ENCODE assay signal across 9 cellular contexts in the genomic region with DNA sequence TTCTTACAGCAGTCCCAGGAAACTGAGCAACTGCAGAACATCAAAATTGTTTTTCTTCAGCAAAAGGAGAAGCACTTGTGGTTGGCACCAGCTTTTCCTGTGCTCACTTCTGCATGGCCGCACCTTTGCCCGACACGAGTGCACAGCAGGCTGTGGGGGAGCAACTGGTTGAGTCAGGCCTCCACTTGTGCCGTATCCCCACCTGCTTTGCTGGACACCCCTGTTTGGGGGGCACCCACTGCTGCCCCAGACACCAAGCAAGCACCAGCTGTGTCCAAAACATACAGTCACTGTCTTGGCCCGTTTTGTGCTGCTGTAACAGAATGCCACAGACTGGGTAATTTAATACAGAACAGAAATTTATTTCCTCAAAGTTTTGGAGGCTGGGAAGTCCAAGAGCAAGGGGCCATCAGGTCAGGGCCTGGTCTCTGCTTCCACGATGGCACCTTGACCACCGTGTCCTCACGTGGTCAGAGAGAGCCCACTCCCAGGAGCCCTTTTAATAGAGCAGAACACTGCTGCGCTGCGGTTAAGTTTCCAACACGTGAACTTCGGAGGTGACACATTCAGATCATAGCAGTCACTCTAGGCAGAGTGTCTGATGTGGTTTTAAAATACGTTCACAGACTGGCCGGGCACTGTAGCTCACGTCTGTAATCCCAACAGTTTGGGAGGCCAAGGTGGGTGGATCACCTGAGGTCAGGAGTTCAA. TPM values are rescaled to one million over a fixed set of nuclear protein-coding genes. Genes with fewer than 3 reads are reported as not detected.
DNase-seq lines count a peak whose midpoint lies in the region; ATAC-seq and TF ChIP-seq lines count a peak whose summit lies in the region.
"Had no signal": no experiment of that assay in that cellular context is flagged by ENCODE, and none has a peak within 500 bp of the region (broad histone marks: within the 10 kb centered on the region; RNA-seq: fewer than 3 reads in every experiment).

No MANE protein-coding gene starts in this region.

- H3K9me3 Mint-ChIP-seq in CD4-positive, alpha-beta T cell, result no peaks in the 10 kb centered on the region

- H3K27ac Mint-ChIP-seq in CD4-positive, alpha-beta T cell, result peak overlapping the region; percentile 100

- POLR2A ChIA-PET in CD4-positive, alpha-beta T cell (lab: Charles Lee), result interaction anchor here (0.9 to 8.9 kb wide), 17 partner anchors 9 to 443 kb away, joined by 3 to 449 read pairs (median 5); a partner anchor contains a TSS

- peaks cover 62% of the 10 kb centered on the region for H3K4me1 Mint-ChIP-seq in CD4-positive, alpha-beta T cell (ENCODE audit: low read depth)

- peak; percentile 66 to 83 (median 74) for DNase-seq in CD4-positive, alpha-beta T cell
- DNase-seq in MM.1S (no peak), ecto neural progenitor cell (ENCODE audit: low spot score) (no peak)
- DNase-seq in activated CD8-positive, alpha-beta memory T cell treated with anti-CD3 and anti-CD28 coated beads for 4 hours (ENCODE audit: low read depth in 2 of 2), result peak; percentile 53 to 67

- peak overlapping the region; percentile 88 for H3K4me3 Mint-ChIP-seq in CD4-positive, alpha-beta T cell

- H3K27me3 ChIP-seq in CD4-positive, alpha-beta T cell (ENCODE audit: control insufficient read depth, insufficient read depth, low read length), result no peaks in the 10 kb centered on the region
- H3K27me3 ChIP-seq in MM.1S (replicated peaks; ENCODE audit: insufficient read depth, low read length) (no peaks in the 10 kb centered on the region), mucosa of rectum (ENCODE audit: control insufficient read depth in 2 of 2, insufficient read depth in 2 of 2, low read length in 2 of 2) (no peaks in the 10 kb centered on the region)

- TF ChIP-seq CTCF in CD4-positive, alpha-beta T cell (IDR thresholded peaks at IDR 0.05), result no peak
- no peak for TF ChIP-seq CTCF in MM.1S (IDR thresholded peaks at IDR 0.05; ENCODE audit: low read length)

- no peak overlapping the region for H3K4me3 ChIP-seq in MM.1S (ENCODE audit: low read length)
- H3K4me3 ChIP-seq in mucosa of rectum (ENCODE audit: low read length in 2 of 2), result no peak overlapping the region
- H3K4me3 ChIP-seq: prostate gland had no signal

- H4K20me1 ChIP-seq in MM.1S (ENCODE audit: insufficient read depth, low read length), result no peaks in the 10 kb centered on the region

- H3K9me2 ChIP-seq in MM.1S (replicated peaks; ENCODE audit: insufficient read depth, low read length), result no peaks in the 10 kb centered on the region

- peaks cover 31% of the 10 kb centered on the region for H3K36me3 Mint-ChIP-seq in CD4-positive, alpha-beta T cell (ENCODE audit: low read depth)

- peak; percentile 57 for ATAC-seq in CD4-positive, alpha-beta T cell (ENCODE audit: poor library complexity)
- no peak for ATAC-seq in GM18502 (IDR thresholded peaks at IDR 0.05; ENCODE audit: poor library complexity, unreplicated experiment)
- no peak for ATAC-seq in HG02678 (IDR thresholded peaks at IDR 0.05; ENCODE audit: unreplicated experiment)
- ATAC-seq in HG03565 (IDR thresholded peaks at IDR 0.05; ENCODE audit: unreplicated experiment), result no peak

- H3K27me3 Mint-ChIP-seq in CD4-positive, alpha-beta T cell, result no peaks in the 10 kb centered on the region

- CTCF ChIA-PET in CD4-positive, alpha-beta T cell (lab: Charles Lee), result interaction anchor here (1.2 to 1.6 kb wide), 2 partner anchors 8 to 98 kb away, joined by 5 to 6 read pairs; a partner anchor contains a TSS

- no peaks in the 10 kb centered on the region for H3K9me3 ChIP-seq in CD4-positive, alpha-beta T cell (ENCODE audit: control insufficient read depth, low read length)
- H3K9me3 ChIP-seq in MM.1S (replicated peaks; ENCODE audit: insufficient read depth, low read length) (no peaks in the 10 kb centered on the region), mucosa of rectum (ENCODE audit: control insufficient read depth in 2 of 2, low read length in 2 of 2) (no peaks in the 10 kb centered on the region)
- H3K9me3 ChIP-seq: prostate gland had no signal

- intact Hi-C loops in CD4-positive, alpha-beta T cell (cut with DNase I, micrococcal nuclease), result loop anchor here in 1 of 2 experiments (1.0 to 5.0 kb wide), 2 partner anchors 8 to 98 kb away; a partner anchor contains a TSS

- peak overlapping the region; percentile 85 for H3K27ac ChIP-seq in CD4-positive, alpha-beta T cell (ENCODE audit: low read depth, low read length)
- no peak overlapping the region for H3K27ac ChIP-seq in MM.1S (ENCODE audit: low read length)
- peak overlapping the region; percentile 71 to 78 for H3K27ac ChIP-seq in mucosa of rectum (ENCODE audit: low read depth in 2 of 2, low read length in 2 of 2)
- H3K27ac ChIP-seq: prostate gland had no signal

- no peak overlapping the region for H3K9ac ChIP-seq in MM.1S (ENCODE audit: low read length)
- peak overlapping the region; percentile 20 to 24 for H3K9ac ChIP-seq in mucosa of rectum (ENCODE audit: low read depth in 1 of 2, low read length in 2 of 2)

- H3K79me2 ChIP-seq in MM.1S (ENCODE audit: low read length), result no peaks in the 10 kb centered on the region

- H3K4me2 ChIP-seq in MM.1S (ENCODE audit: low read depth, low read length), result no peak overlapping the region

- 0 out of 2 replicates have a peak overlapping the region, but pooled peaks have one; percentile 19 for H2AFZ ChIP-seq in MM.1S (ENCODE audit: low read length)

- no peaks in the 10 kb centered on the region for H3K36me3 ChIP-seq in MM.1S (replicated peaks; ENCODE audit: insufficient read depth, low read length)
- H3K36me3 ChIP-seq in mucosa of rectum (ENCODE audit: control insufficient read depth in 2 of 2, insufficient read depth in 2 of 2, low read length in 2 of 2), result no peaks in the 10 kb centered on the region
- H3K36me3 ChIP-seq: prostate gland had no signal

- H3K4me1 ChIP-seq in MM.1S (ENCODE audit: low read length) (no peaks in the 10 kb centered on the region), mucosa of rectum (ENCODE audit: control insufficient read depth in 2 of 2, insufficient read depth in 2 of 2, low read length in 2 of 2) (no peaks in the 10 kb centered on the region)
- H3K4me1 ChIP-seq: prostate gland had no signal

- no peaks in the 10 kb centered on the region for H3F3A ChIP-seq in MM.1S (ENCODE audit: insufficient read depth, low read length)

RNA-seq across cellular contexts. Expression of a gene that starts 8.7 kb away (rescaled TPM):
- 10 to 100 TPM; 32.9 to 34.0 TPM for total RNA-seq in CD4-positive, alpha-beta T cell

RNA-seq across cellular contexts. Expression of a gene that starts 17.6 kb away (rescaled TPM):
- 100 to 1,000 TPM; 122 to 127 TPM for total RNA-seq in CD4-positive, alpha-beta T cell

RNA-seq across cellular contexts. Expression of a gene that starts 22.5 kb away (rescaled TPM):
- total RNA-seq in CD4-positive, alpha-beta T cell, result 10 to 100 TPM; 25.5 to 27.6 TPM

Comparison
In these comparisons a context has a peak if more than half of its experiments do, and no peak if none do; other contexts are left out.
1. DNase-seq: peak in CD4-positive, alpha-beta T cell (10 of 10) and activated CD8-positive, alpha-beta memory T cell treated with anti-CD3 and anti-CD28 coated beads for 4 hours (2 of 2); none in MM.1S (single experiment) and ecto neural progenitor cell (single experiment).